In the genomic region with DNA sequence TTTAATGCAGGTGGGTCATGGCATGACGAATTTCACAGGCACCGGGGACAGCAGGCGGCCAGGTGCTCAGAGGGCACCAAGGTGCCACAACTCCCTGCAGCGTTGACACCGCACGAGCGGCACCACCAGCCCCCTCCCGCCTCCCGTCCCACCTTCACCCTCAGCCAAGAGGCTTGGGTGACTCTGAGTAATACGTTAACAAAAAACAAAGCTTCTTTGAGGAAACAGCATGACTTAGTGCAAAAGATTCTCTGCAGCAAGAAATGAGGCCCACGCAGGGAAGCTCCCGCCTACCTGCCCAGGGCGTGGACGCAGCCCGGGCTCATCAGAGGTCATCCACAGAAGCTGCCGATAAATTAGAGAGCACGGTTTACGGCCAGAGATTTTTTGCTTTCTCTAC, we compare ENCODE assay signal across 1 cellular context.
TF ChIP-seq lines count a peak whose summit lies in the region.

No MANE protein-coding gene starts in this region.

TF ChIP-seq in WTC11, 78 proteins besides CTCF, POLR2A, EP300 and RAD21 (continued from another document):
- TF ChIP-seq FOXK1 (CRISPR knock-in tag; IDR thresholded peaks at IDR 0.05) (no peak), NFYB (CRISPR knock-in tag; conservative IDR thresholded peaks at IDR 0.05; ENCODE audit: low read depth) (no peak)
- TF ChIP-seq, protein P1, sequence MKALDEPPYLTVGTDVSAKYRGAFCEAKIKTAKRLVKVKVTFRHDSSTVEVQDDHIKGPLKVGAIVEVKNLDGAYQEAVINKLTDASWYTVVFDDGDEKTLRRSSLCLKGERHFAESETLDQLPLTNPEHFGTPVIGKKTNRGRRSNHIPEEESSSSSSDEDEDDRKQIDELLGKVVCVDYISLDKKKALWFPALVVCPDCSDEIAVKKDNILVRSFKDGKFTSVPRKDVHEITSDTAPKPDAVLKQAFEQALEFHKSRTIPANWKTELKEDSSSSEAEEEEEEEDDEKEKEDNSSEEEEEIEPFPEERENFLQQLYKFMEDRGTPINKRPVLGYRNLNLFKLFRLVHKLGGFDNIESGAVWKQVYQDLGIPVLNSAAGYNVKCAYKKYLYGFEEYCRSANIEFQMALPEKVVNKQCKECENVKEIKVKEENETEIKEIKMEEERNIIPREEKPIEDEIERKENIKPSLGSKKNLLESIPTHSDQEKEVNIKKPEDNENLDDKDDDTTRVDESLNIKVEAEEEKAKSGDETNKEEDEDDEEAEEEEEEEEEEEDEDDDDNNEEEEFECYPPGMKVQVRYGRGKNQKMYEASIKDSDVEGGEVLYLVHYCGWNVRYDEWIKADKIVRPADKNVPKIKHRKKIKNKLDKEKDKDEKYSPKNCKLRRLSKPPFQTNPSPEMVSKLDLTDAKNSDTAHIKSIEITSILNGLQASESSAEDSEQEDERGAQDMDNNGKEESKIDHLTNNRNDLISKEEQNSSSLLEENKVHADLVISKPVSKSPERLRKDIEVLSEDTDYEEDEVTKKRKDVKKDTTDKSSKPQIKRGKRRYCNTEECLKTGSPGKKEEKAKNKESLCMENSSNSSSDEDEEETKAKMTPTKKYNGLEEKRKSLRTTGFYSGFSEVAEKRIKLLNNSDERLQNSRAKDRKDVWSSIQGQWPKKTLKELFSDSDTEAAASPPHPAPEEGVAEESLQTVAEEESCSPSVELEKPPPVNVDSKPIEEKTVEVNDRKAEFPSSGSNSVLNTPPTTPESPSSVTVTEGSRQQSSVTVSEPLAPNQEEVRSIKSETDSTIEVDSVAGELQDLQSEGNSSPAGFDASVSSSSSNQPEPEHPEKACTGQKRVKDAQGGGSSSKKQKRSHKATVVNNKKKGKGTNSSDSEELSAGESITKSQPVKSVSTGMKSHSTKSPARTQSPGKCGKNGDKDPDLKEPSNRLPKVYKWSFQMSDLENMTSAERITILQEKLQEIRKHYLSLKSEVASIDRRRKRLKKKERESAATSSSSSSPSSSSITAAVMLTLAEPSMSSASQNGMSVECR (CRISPR knock-in tag; IDR thresholded peaks at IDR 0.05; ENCODE audit: borderline replicate concordance), result no peak
TF ChIP-seq in WTC11: peak in this region for 0.
